Comparison of ENCODE assay signal across 8 cellular contexts in the genomic region with DNA sequence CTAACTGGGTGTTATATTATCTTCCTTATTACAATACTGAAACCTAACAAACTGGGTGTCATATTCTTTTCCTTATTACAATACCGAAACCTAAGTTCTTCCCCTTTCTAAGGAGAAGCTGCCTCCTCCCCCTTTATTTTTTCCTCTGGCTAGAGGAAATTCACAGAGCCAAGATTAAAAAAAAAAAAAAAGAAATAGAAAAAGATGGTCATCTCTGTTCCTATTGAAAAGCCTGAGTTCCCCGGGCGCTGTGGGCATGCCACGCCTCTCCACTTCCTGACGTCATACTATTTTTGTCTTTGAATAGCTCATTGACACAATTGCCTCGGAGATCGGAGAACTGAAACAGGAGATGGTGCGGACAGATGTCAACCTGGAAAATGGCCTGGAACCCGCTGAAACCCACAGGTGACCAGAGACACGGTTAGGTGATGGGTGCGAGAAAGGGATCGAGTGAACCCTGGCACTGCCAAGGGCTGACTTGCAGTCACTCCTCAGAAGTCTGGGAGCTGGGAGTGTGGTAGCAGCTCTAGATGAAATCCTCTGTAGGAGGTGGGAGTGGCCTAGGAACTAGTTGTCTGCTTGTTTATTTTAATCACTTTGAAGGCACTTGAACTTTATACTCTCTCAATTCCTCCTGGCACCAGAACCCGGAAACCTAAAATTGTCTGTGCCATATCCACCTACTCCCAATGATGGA.
A peak's percentile ranks its signal among the peaks of the same experiment; 100 is the strongest.
DNase-seq lines count a peak whose midpoint lies in the region; TF ChIP-seq lines count a peak whose summit lies in the region.

No MANE protein-coding gene starts in this region.

- H3K9me3 Mint-ChIP-seq in activated T-helper 2 cell treated with anti-CD3 and anti-CD28 coated beads, Interferon-gamma antibody, Interleukin-2, Interleukin-4, amounts not matched to agents 10 μg/mL and 5 μg/mL and 100 μg/mL, durations not matched to agents 14 hours and 24 hours and 36 hours, result no peaks in the 10 kb centered on the region

- H3K9me3 ChIP-seq in SK-N-MC (ENCODE audit: low read depth, low read length) (no peaks in the 10 kb centered on the region), hepatocyte (ENCODE audit: low read depth) (no peaks in the 10 kb centered on the region), stomach (no peaks in the 10 kb centered on the region)

- no peak for TF ChIP-seq EP300 in stomach (IDR thresholded peaks at IDR 0.05)

- no peak overlapping the region for H2AFZ ChIP-seq in hepatocyte

- peaks cover 6% of the 10 kb centered on the region for H3K79me2 ChIP-seq in hepatocyte

- H3K9me2 ChIP-seq in hepatocyte (replicated peaks; ENCODE audit: insufficient read depth), result no peaks in the 10 kb centered on the region

- H3K27me3 ChIP-seq in hepatocyte, result no peaks in the 10 kb centered on the region
- H3K27me3 ChIP-seq in stomach, result no peaks in the 10 kb centered on the region

- intact Hi-C loops in stomach (cut with DNase I; ENCODE audit: low total_unique reads), result no loop called here
- intact Hi-C loops in activated T-helper 2 cell treated with anti-CD3 and anti-CD28 coated beads, Interferon-gamma antibody, Interleukin-2, Interleukin-4, amounts not matched to agents 10 μg/mL and 5 μg/mL and 100 μg/mL, durations not matched to agents 14 hours and 24 hours and 36 hours (cut with micrococcal nuclease), result no loop called here

- no peaks in the 10 kb centered on the region for H4K20me1 ChIP-seq in hepatocyte (ENCODE audit: insufficient read depth, poor library complexity, severe bottlenecking)

- H3K9ac ChIP-seq in SK-N-MC (ENCODE audit: insufficient read length), result no peak overlapping the region

- H3K4me1 ChIP-seq in hepatocyte (ENCODE audit: insufficient read depth) (peaks cover 17% of the 10 kb centered on the region), stomach (peaks cover 23 to 39% (median 30%) of the 10 kb centered on the region in 4 donors)

- no peak overlapping the region for H3K27ac Mint-ChIP-seq in activated T-helper 2 cell treated with anti-CD3 and anti-CD28 coated beads, Interferon-gamma antibody, Interleukin-2, Interleukin-4, amounts not matched to agents 10 μg/mL and 5 μg/mL and 100 μg/mL, durations not matched to agents 14 hours and 24 hours and 36 hours

- no peaks in the 10 kb centered on the region for H3K36me3 Mint-ChIP-seq in activated T-helper 2 cell treated with anti-CD3 and anti-CD28 coated beads, Interferon-gamma antibody, Interleukin-2, Interleukin-4, amounts not matched to agents 10 μg/mL and 5 μg/mL and 100 μg/mL, durations not matched to agents 14 hours and 24 hours and 36 hours (ENCODE audit: low read depth)

- H3K4me2 ChIP-seq in hepatocyte, result peak overlapping the region; percentile 26

- DNase-seq in NCI-H187 (lab: John Stamatoyannopoulos, UW) (peak; percentile 17 to 18), NCI-H187 treated with DMSO at 0.1 percent for 48 hours (lab: John Stamatoyannopoulos, UW) (no peak), SK-N-MC (ENCODE audit: low read depth, low spot score) (peak; percentile 24), hepatocyte (ENCODE audit: low spot score) (peak; percentile 22), stomach (peak; percentile 42), activated gamma-delta T cell treated with Interleukin-2 at 50 U/mL for 16 hours (no peak)
- no peak for DNase-seq in activated CD8-positive, alpha-beta memory T cell treated with anti-CD3 and anti-CD28 coated beads, Interleukin-2, amount 50 U/mL, for 48 hours
- no peak for DNase-seq in activated T-helper 2 cell treated with anti-CD3 and anti-CD28 coated beads, Interferon-gamma antibody, Interleukin-2, Interleukin-4, amounts not matched to agents 10 μg/mL and 5 μg/mL and 100 μg/mL, durations not matched to agents 14 hours and 24 hours and 36 hours (ENCODE audit: low spot score)

- no peak for TF ChIP-seq POLR2A in stomach (IDR thresholded peaks at IDR 0.05)

- TF ChIP-seq CTCF in hepatocyte (IDR thresholded peaks at IDR 0.05; ENCODE audit: poor library complexity), result no peak
- TF ChIP-seq CTCF in stomach (IDR thresholded peaks at IDR 0.05), result no peak

- H3K27me3 Mint-ChIP-seq in activated T-helper 2 cell treated with anti-CD3 and anti-CD28 coated beads, Interferon-gamma antibody, Interleukin-2, Interleukin-4, amounts not matched to agents 10 μg/mL and 5 μg/mL and 100 μg/mL, durations not matched to agents 14 hours and 24 hours and 36 hours (ENCODE audit: low read depth), result peaks cover 42% of the 10 kb centered on the region

- H3K36me3 ChIP-seq in SK-N-MC (ENCODE audit: insufficient read depth, low read length), result no peaks in the 10 kb centered on the region
- no peaks in the 10 kb centered on the region for H3K36me3 ChIP-seq in hepatocyte (replicated peaks; ENCODE audit: insufficient read depth, low read depth)
- peaks cover 0 to 15% (median 5%) of the 10 kb centered on the region in 4 donors for H3K36me3 ChIP-seq in stomach

- H3K27ac ChIP-seq in SK-N-MC (no peak overlapping the region), hepatocyte (peak overlapping the region; percentile 58), stomach (peak overlapping the region; percentile 25 to 74 (median 61))

- WGBS in hepatocyte (ENCODE audit: low lambda C conversion rate, missing lambda C conversion rate), result 84% methylated on average over 13 of the region's 13 CpGs
- 41 to 60% (median 54%) methylated on average over 13 of the region's 13 CpGs for WGBS in stomach, 5 donors

- H3K4me3 ChIP-seq in SK-N-MC (peak overlapping the region; percentile 68), hepatocyte (no peak overlapping the region), stomach (peak overlapping the region in 3 of 4 donors; percentile 15 to 23 (median 20))

- peaks cover 17% of the 10 kb centered on the region for H3K4me1 Mint-ChIP-seq in activated T-helper 2 cell treated with anti-CD3 and anti-CD28 coated beads, Interferon-gamma antibody, Interleukin-2, Interleukin-4, amounts not matched to agents 10 μg/mL and 5 μg/mL and 100 μg/mL, durations not matched to agents 14 hours and 24 hours and 36 hours (ENCODE audit: low read depth)

- no peak overlapping the region for H3K4me3 Mint-ChIP-seq in activated T-helper 2 cell treated with anti-CD3 and anti-CD28 coated beads, Interferon-gamma antibody, Interleukin-2, Interleukin-4, amounts not matched to agents 10 μg/mL and 5 μg/mL and 100 μg/mL, durations not matched to agents 14 hours and 24 hours and 36 hours (ENCODE audit: low read depth)

Comparison
In these comparisons a context has a peak if more than half of its experiments do, and no peak if none do; other contexts are left out.
1. DNase-seq: peak in NCI-H187 (2 of 2), SK-N-MC (single experiment), hepatocyte (single experiment) and stomach (single experiment); none in NCI-H187 treated with DMSO at 0.1 percent for 48 hours (single experiment), activated CD8-positive, alpha-beta memory T cell treated with anti-CD3 and anti-CD28 coated beads, Interleukin-2, amount 50 U/mL, for 48 hours (single experiment), activated gamma-delta T cell treated with Interleukin-2 at 50 U/mL for 16 hours (single experiment) and activated T-helper 2 cell treated with anti-CD3 and anti-CD28 coated beads, Interferon-gamma antibody, Interleukin-2, Interleukin-4, amounts not matched to agents 10 μg/mL and 5 μg/mL and 100 μg/mL, durations not matched to agents 14 hours and 24 hours and 36 hours (single experiment).